8 cellular contexts compared by ENCODE assay signal in genomic region chr4:15778191-15778741, GRCh38. TPM values are rescaled to one million over a fixed set of nuclear protein-coding genes. Genes with fewer than 3 reads are reported as not detected.
DNase-seq lines count a peak whose midpoint lies in the region; ATAC-seq and TF ChIP-seq lines count a peak whose summit lies in the region.

Gene CD38 (plus strand): TSS chr4:15778328. CDS start chr4:15778415, 87 bp downstream.

- no peaks in the 10 kb centered on the region for H3K27me3 ChIP-seq in DOHH2 (ENCODE audit: control insufficient read depth, low read length)
- H3K27me3 ChIP-seq in gastroesophageal sphincter = no peaks in the 10 kb centered on the region

- peak within 1 kb of the TSS; percentile 86 for H3K4me3 Mint-ChIP-seq in activated CD8-positive, alpha-beta T cell treated with anti-CD3 and anti-CD28 coated beads, Interleukin-2, amount 10 ng/mL, durations not matched to agents 7 days and 5 days
- H3K4me3 Mint-ChIP-seq in osteocyte (ENCODE audit: unreplicated experiment) = peak within 1 kb of the TSS; percentile 78

- WGBS in gastroesophageal sphincter (ENCODE audit: low coverage in 1 of 2), 2 donors = 10 to 16% methylated on average over 4 to 5 of the region's 36 CpGs

- CTCF ChIA-PET in activated CD8-positive, alpha-beta T cell treated with anti-CD3 and anti-CD28 coated beads, Interleukin-2, amount 10 ng/mL, durations not matched to agents 7 days and 5 days (lab: Charles Lee) = interaction anchor here (2.4 to 6.6 kb wide), 3 partner anchors 12 to 27 kb away, joined by 8 to 82 read pairs (median 21); no protein-coding TSS in a partner anchor

- TF ChIP-seq CTCF in DOHH2 (IDR thresholded peaks at IDR 0.05; ENCODE audit: low read depth, low read length, poor library complexity, severe bottlenecking) (peak; percentile 34), gastroesophageal sphincter (IDR thresholded peaks at IDR 0.05) (no peak), osteocyte (IDR thresholded peaks at IDR 0.05) (no peak)

- POLR2A ChIA-PET in activated CD8-positive, alpha-beta T cell treated with anti-CD3 and anti-CD28 coated beads, Interleukin-2, amount 10 ng/mL, durations not matched to agents 7 days and 5 days (lab: Charles Lee) = interaction anchor here (2.2 to 6.5 kb wide), 2 partner anchors 12 to 22 kb away, joined by 29 to 38 read pairs; no protein-coding TSS in a partner anchor

- peaks cover 31% of the 10 kb centered on the region for H3F3A ChIP-seq in DOHH2 (ENCODE audit: control insufficient read depth, insufficient read depth)

- H3K4me3 ChIP-seq in DOHH2 (ENCODE audit: low read length) (peak within 1 kb of the TSS; percentile 90), gastroesophageal sphincter (peak within 1 kb of the TSS; percentile 49 to 64)

- H3K27ac Mint-ChIP-seq in activated CD8-positive, alpha-beta T cell treated with anti-CD3 and anti-CD28 coated beads, Interleukin-2, amount 10 ng/mL, durations not matched to agents 7 days and 5 days = peak within 1 kb of the TSS; percentile 88
- H3K27ac Mint-ChIP-seq in osteocyte (ENCODE audit: unreplicated experiment) = peak within 1 kb of the TSS; percentile 61

- H3K9me3 ChIP-seq in DOHH2 (ENCODE audit: control insufficient read depth, insufficient read depth, low read length) (no peaks in the 10 kb centered on the region), gastroesophageal sphincter (no peaks in the 10 kb centered on the region)

- H4K20me1 ChIP-seq in DOHH2 (ENCODE audit: control insufficient read depth, insufficient read depth, low read depth, low read length) = no peaks in the 10 kb centered on the region

- TF ChIP-seq EP300 in gastroesophageal sphincter (IDR thresholded peaks at IDR 0.05) = no peak

- H3K36me3 ChIP-seq in DOHH2 (ENCODE audit: control insufficient read depth, low read length) (peaks cover 51% of the 10 kb centered on the region), gastroesophageal sphincter (no peaks in the 10 kb centered on the region)

- H3K27ac ChIP-seq in DOHH2 (ENCODE audit: low read depth, low read length) (peak within 1 kb of the TSS; percentile 95), gastroesophageal sphincter (peak within 1 kb of the TSS in 2 of 4 donors; percentile 58 to 76)

- H3K36me3 Mint-ChIP-seq in activated CD8-positive, alpha-beta T cell treated with anti-CD3 and anti-CD28 coated beads, Interleukin-2, amount 10 ng/mL, durations not matched to agents 7 days and 5 days (ENCODE audit: low read depth) = peaks cover 56% of the 10 kb centered on the region
- no peaks in the 10 kb centered on the region for H3K36me3 Mint-ChIP-seq in osteocyte (ENCODE audit: unreplicated experiment)

- peaks cover 3% of the 10 kb centered on the region for H3K27me3 Mint-ChIP-seq in activated CD8-positive, alpha-beta T cell treated with anti-CD3 and anti-CD28 coated beads, Interleukin-2, amount 10 ng/mL, durations not matched to agents 7 days and 5 days (ENCODE audit: low read depth)
- H3K27me3 Mint-ChIP-seq in osteocyte (ENCODE audit: unreplicated experiment) = peaks cover 55% of the 10 kb centered on the region

- H3K4me2 ChIP-seq in DOHH2 (ENCODE audit: low read length) = peak within 1 kb of the TSS; percentile 88

- H3K4me1 Mint-ChIP-seq in activated CD8-positive, alpha-beta T cell treated with anti-CD3 and anti-CD28 coated beads, Interleukin-2, amount 10 ng/mL, durations not matched to agents 7 days and 5 days (ENCODE audit: low read depth) = peaks cover 74% of the 10 kb centered on the region
- H3K4me1 Mint-ChIP-seq in osteocyte (ENCODE audit: unreplicated experiment) = peaks cover 13% of the 10 kb centered on the region

- TF ChIP-seq POLR2A in gastroesophageal sphincter (IDR thresholded peaks at IDR 0.05) = no peak

- peak; percentile 35 for ATAC-seq in GM19468 (IDR thresholded peaks at IDR 0.05; ENCODE audit: extremely low read depth, unreplicated experiment)
- ATAC-seq in HG03575 (IDR thresholded peaks at IDR 0.05; ENCODE audit: extremely low read depth, insufficient number of reproducible peaks, low FRiP score, unreplicated experiment) = peak; percentile 32
- ATAC-seq in activated CD8-positive, alpha-beta T cell treated with anti-CD3 and anti-CD28 coated beads, Interleukin-2, amount 10 ng/mL, durations not matched to agents 7 days and 5 days = peak; percentile 75
- ATAC-seq in gastroesophageal sphincter = peak; percentile 43

- H3K9me3 Mint-ChIP-seq in activated CD8-positive, alpha-beta T cell treated with anti-CD3 and anti-CD28 coated beads, Interleukin-2, amount 10 ng/mL, durations not matched to agents 7 days and 5 days (ENCODE audit: insufficient read depth) = no peaks in the 10 kb centered on the region
- H3K9me3 Mint-ChIP-seq in osteocyte (ENCODE audit: unreplicated experiment) = no peaks in the 10 kb centered on the region

- H3K4me1 ChIP-seq in DOHH2 (ENCODE audit: control insufficient read depth, low read length) (peaks cover 69% of the 10 kb centered on the region), gastroesophageal sphincter (peaks cover 0 to 24% (median 5%) of the 10 kb centered on the region in 3 donors)

- peak; percentile 78 for DNase-seq in activated CD8-positive, alpha-beta T cell treated with anti-CD3 and anti-CD28 coated beads, Interleukin-2, amount 10 ng/mL, durations not matched to agents 7 days and 5 days
- no peak for DNase-seq in osteocyte (ENCODE audit: extremely low spot score, unreplicated experiment)
- no peak for DNase-seq in UCSD-AML1 (lab: John Stamatoyannopoulos, UW; ENCODE audit: unreplicated experiment)
- no peak for DNase-seq in NCI-H748 (lab: John Stamatoyannopoulos, UW; ENCODE audit: unreplicated experiment)

- no peaks in the 10 kb centered on the region for H3K9me2 ChIP-seq in DOHH2 (replicated peaks; ENCODE audit: control insufficient read depth, low read length)

- H3K79me2 ChIP-seq in DOHH2 (ENCODE audit: control insufficient read depth, low read length) = peaks cover 56% of the 10 kb centered on the region

RNA-seq across cellular contexts. Expression of gene CD38, which starts in this region (rescaled TPM):
- 10 to 100 TPM; 88.8 to 93.4 TPM for total RNA-seq in activated CD8-positive, alpha-beta T cell treated with anti-CD3 and anti-CD28 coated beads, Interleukin-2, amount 10 ng/mL, durations not matched to agents 7 days and 5 days
- total RNA-seq in gastroesophageal sphincter (1 to 10 TPM; 1.0 to 5.8 (median 2.4) TPM), osteocyte (0.08 TPM in 1 of 2 replicates, not detected in the other)

Comparison
In these comparisons a context has a peak if more than half of its experiments do, and no peak if none do; other contexts are left out.
1. RNA of gene CD38 (total RNA-seq): 88.8 to 93.4 TPM in activated CD8-positive, alpha-beta T cell treated with anti-CD3 and anti-CD28 coated beads, Interleukin-2, amount 10 ng/mL, durations not matched to agents 7 days and 5 days; 1.0 to 5.8 TPM in gastroesophageal sphincter and 0.08 TPM in osteocyte; every median in the first group is over 10 times any median in the second.
2. Peak in every context shown above with its lines, with median percentiles within 50 percentile points of each other: ATAC-seq.